Comparison of ENCODE assay signal across 15 cellular contexts in the genomic region with DNA sequence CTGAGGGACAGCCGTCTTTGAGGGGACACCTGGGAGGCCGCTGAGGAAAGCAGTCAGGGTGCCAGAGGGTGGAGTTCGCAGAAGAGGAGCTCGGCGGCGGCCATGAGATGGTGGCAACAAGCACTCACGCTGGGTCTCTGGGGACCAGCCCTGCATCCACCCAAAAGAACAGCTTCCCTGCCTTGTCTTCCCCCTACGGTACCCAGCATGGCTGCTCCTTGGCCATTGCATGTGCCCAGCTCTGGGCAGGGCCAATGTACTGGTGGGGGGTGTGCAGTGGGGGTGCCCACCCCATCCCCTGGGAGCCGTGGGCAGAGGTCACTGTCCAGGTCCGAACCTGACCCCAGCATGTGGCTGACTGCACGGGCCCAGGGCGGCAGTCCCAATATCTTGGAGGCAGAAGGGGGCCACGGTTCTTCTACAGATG. TPM values are rescaled to one million over a fixed set of nuclear protein-coding genes. Genes with fewer than 3 reads are reported as not detected.
DNase-seq lines count a peak whose midpoint lies in the region; ATAC-seq and TF ChIP-seq lines count a peak whose summit lies in the region.
"Had no signal": no experiment of that assay in that cellular context is flagged by ENCODE, and none has a peak within 500 bp of the region (broad histone marks: within the 10 kb centered on the region; RNA-seq: fewer than 3 reads in every experiment).

No MANE protein-coding gene starts in this region.

- no peaks in the 10 kb centered on the region for H3K27me3 Mint-ChIP-seq in activated naive CD4-positive, alpha-beta T cell treated with anti-CD3 and anti-CD28 coated beads, Interleukin-2, amount 10 ng/mL, durations not matched to agents 7 days and 5 days
- H3K27me3 Mint-ChIP-seq in activated CD4-positive, alpha-beta memory T cell treated with anti-CD3 and anti-CD28 coated beads, Interleukin-2, amount 10 ng/mL, durations not matched to agents 7 days and 5 days, result peaks cover under 1% of the 10 kb centered on the region

- no peak for ATAC-seq in upper lobe of right lung

- CTCF ChIA-PET in activated naive CD4-positive, alpha-beta T cell treated with anti-CD3 and anti-CD28 coated beads, Interleukin-2, amount 10 ng/mL, durations not matched to agents 7 days and 5 days (lab: Charles Lee), result no interaction called here
- CTCF ChIA-PET in activated CD4-positive, alpha-beta memory T cell treated with anti-CD3 and anti-CD28 coated beads, Interleukin-2, amount 10 ng/mL, durations not matched to agents 7 days and 5 days (lab: Charles Lee), result no interaction called here

- H3K4me1 ChIP-seq in esophagus muscularis mucosa, result peaks cover 36 to 51% (median 48%) of the 10 kb centered on the region in 4 donors
- peaks cover 31% of the 10 kb centered on the region for H3K4me1 ChIP-seq in muscle layer of colon (ENCODE audit: insufficient read depth, low read length)
- peaks cover 25% of the 10 kb centered on the region for H3K4me1 ChIP-seq in upper lobe of right lung

- POLR2A ChIA-PET in activated CD4-positive, alpha-beta memory T cell treated with anti-CD3 and anti-CD28 coated beads, Interleukin-2, amount 10 ng/mL, durations not matched to agents 7 days and 5 days (lab: Charles Lee), result no interaction called here

- no peaks in the 10 kb centered on the region for H3K27me3 ChIP-seq in esophagus muscularis mucosa
- H3K27me3 ChIP-seq in muscle layer of colon (ENCODE audit: control insufficient read depth in 1 of 2, insufficient read depth in 2 of 2, low read length in 2 of 2), result no peaks in the 10 kb centered on the region
- no peaks in the 10 kb centered on the region for H3K27me3 ChIP-seq in upper lobe of right lung

- TF ChIP-seq CTCF in esophagus muscularis mucosa (IDR thresholded peaks at IDR 0.05) (no peak), upper lobe of right lung (IDR thresholded peaks at IDR 0.05) (no peak)

- no peak for TF ChIP-seq POLR2A in esophagus muscularis mucosa (IDR thresholded peaks at IDR 0.05; ENCODE audit: low read depth)

- intact Hi-C loops in esophagus muscularis mucosa (cut with DNase I) (loop anchor here (5.0 kb wide), 1 partner anchor 45 kb away; a partner anchor contains a TSS), upper lobe of right lung (cut with DNase I) (no loop called here)

- H3K9me3 ChIP-seq in esophagus muscularis mucosa (no peaks in the 10 kb centered on the region), muscle layer of colon (ENCODE audit: low read length) (no peaks in the 10 kb centered on the region), upper lobe of right lung (no peaks in the 10 kb centered on the region)

- no peak overlapping the region for H3K9ac ChIP-seq in muscle layer of colon (ENCODE audit: low read length)

- H3K4me3 ChIP-seq in esophagus muscularis mucosa (no peak overlapping the region), muscle layer of colon (ENCODE audit: low read depth in 1 of 2, low read length in 2 of 2) (no peak overlapping the region), upper lobe of right lung (no peak overlapping the region)

- no peak overlapping the region for H3K4me3 Mint-ChIP-seq in activated naive CD4-positive, alpha-beta T cell treated with anti-CD3 and anti-CD28 coated beads, Interleukin-2, amount 10 ng/mL, durations not matched to agents 7 days and 5 days
- no peak overlapping the region for H3K4me3 Mint-ChIP-seq in activated CD4-positive, alpha-beta memory T cell treated with anti-CD3 and anti-CD28 coated beads, Interleukin-2, amount 10 ng/mL, durations not matched to agents 7 days and 5 days
- H3K4me3 Mint-ChIP-seq: dendritic cell treated with granulocyte-macrophage colony-stimulating factor and Interleukin-4, amounts not matched to agents 40 ng/mL and 50 ng/mL, for 4 days had no signal

- no peaks in the 10 kb centered on the region for H3K36me3 Mint-ChIP-seq in activated naive CD4-positive, alpha-beta T cell treated with anti-CD3 and anti-CD28 coated beads, Interleukin-2, amount 10 ng/mL, durations not matched to agents 7 days and 5 days
- no peaks in the 10 kb centered on the region for H3K36me3 Mint-ChIP-seq in activated CD4-positive, alpha-beta memory T cell treated with anti-CD3 and anti-CD28 coated beads, Interleukin-2, amount 10 ng/mL, durations not matched to agents 7 days and 5 days (ENCODE audit: low read depth)

- TF ChIP-seq EP300 in esophagus muscularis mucosa (IDR thresholded peaks at IDR 0.05), result no peak

- no peaks in the 10 kb centered on the region for H3K9me3 Mint-ChIP-seq in activated naive CD4-positive, alpha-beta T cell treated with anti-CD3 and anti-CD28 coated beads, Interleukin-2, amount 10 ng/mL, durations not matched to agents 7 days and 5 days
- H3K9me3 Mint-ChIP-seq in activated CD4-positive, alpha-beta memory T cell treated with anti-CD3 and anti-CD28 coated beads, Interleukin-2, amount 10 ng/mL, durations not matched to agents 7 days and 5 days, result no peaks in the 10 kb centered on the region
- H3K9me3 Mint-ChIP-seq: dendritic cell treated with granulocyte-macrophage colony-stimulating factor and Interleukin-4, amounts not matched to agents 40 ng/mL and 50 ng/mL, for 4 days had no signal

- WGBS in esophagus muscularis mucosa, result 86% methylated on average over 13 of the region's 13 CpGs

- no peaks in the 10 kb centered on the region for H3K4me1 Mint-ChIP-seq in activated naive CD4-positive, alpha-beta T cell treated with anti-CD3 and anti-CD28 coated beads, Interleukin-2, amount 10 ng/mL, durations not matched to agents 7 days and 5 days
- no peaks in the 10 kb centered on the region for H3K4me1 Mint-ChIP-seq in activated CD4-positive, alpha-beta memory T cell treated with anti-CD3 and anti-CD28 coated beads, Interleukin-2, amount 10 ng/mL, durations not matched to agents 7 days and 5 days

- H3K27ac Mint-ChIP-seq in activated naive CD4-positive, alpha-beta T cell treated with anti-CD3 and anti-CD28 coated beads, Interleukin-2, amount 10 ng/mL, durations not matched to agents 7 days and 5 days, result no peak overlapping the region
- no peak overlapping the region for H3K27ac Mint-ChIP-seq in activated CD4-positive, alpha-beta memory T cell treated with anti-CD3 and anti-CD28 coated beads, Interleukin-2, amount 10 ng/mL, durations not matched to agents 7 days and 5 days
- H3K27ac Mint-ChIP-seq: dendritic cell treated with granulocyte-macrophage colony-stimulating factor and Interleukin-4, amounts not matched to agents 40 ng/mL and 50 ng/mL, for 4 days had no signal

- peak; percentile 15 for DNase-seq in activated naive CD4-positive, alpha-beta T cell treated with anti-CD3 and anti-CD28 coated beads, Interleukin-2, amount 10 ng/mL, durations not matched to agents 7 days and 5 days
- no peak for DNase-seq in activated naive CD4-positive, alpha-beta T cell treated with anti-CD3 and anti-CD28 coated beads, Interleukin-2, amount 50 U/mL, for 16 hours
- DNase-seq in esophagus muscularis mucosa (ENCODE audit: extremely low spot score) (no peak), upper lobe of right lung (peak; percentile 62), GM19240 (ENCODE audit: insufficient read length, low spot score) (no peak), SW480 (ENCODE audit: low spot score) (no peak)
- DNase-seq in activated CD4-positive, alpha-beta memory T cell treated with anti-CD3 and anti-CD28 coated beads, Interleukin-2, amount 10 ng/mL, durations not matched to agents 7 days and 5 days, result no peak
- DNase-seq: ACHN; activated CD4-positive, CD25-positive, alpha-beta regulatory T cell; activated gamma-delta T cell treated with Interleukin-2 at 50 U/mL for 16 hours; KBM-7; mesendoderm had no signal

- peak overlapping the region; percentile 78 to 85 (median 81) for H3K27ac ChIP-seq in esophagus muscularis mucosa (replicated peaks in 1 of 4)
- H3K27ac ChIP-seq in muscle layer of colon (ENCODE audit: low read depth, low read length), result peak overlapping the region; percentile 57
- no peak overlapping the region for H3K27ac ChIP-seq in upper lobe of right lung
- H3K27ac ChIP-seq: HL-60 had no signal

- H3K36me3 ChIP-seq in esophagus muscularis mucosa (peaks cover 19 to 78% (median 52%) of the 10 kb centered on the region in 4 donors), muscle layer of colon (ENCODE audit: insufficient read depth, low read length) (peaks cover 44% of the 10 kb centered on the region), upper lobe of right lung (peaks cover 23% of the 10 kb centered on the region)

RNA-seq across cellular contexts. Expression of a gene that starts 42.3 kb away (rescaled TPM):
- total RNA-seq in esophagus muscularis mucosa (100 to 1,000 TPM in 1 of 4 donors, 10 to 100 TPM in 3; 59.6 to 119 (median 71.7) TPM), upper lobe of right lung (52.6 TPM)
- total RNA-seq in activated CD4-positive, alpha-beta memory T cell treated with anti-CD3 and anti-CD28 coated beads, Interleukin-2, amount 10 ng/mL, durations not matched to agents 7 days and 5 days, result 1 to 10 TPM; 1.6 to 1.7 TPM

Comparison
In these comparisons a context has a peak if more than half of its experiments do, and no peak if none do; other contexts are left out.
1. DNase-seq: peak in activated naive CD4-positive, alpha-beta T cell treated with anti-CD3 and anti-CD28 coated beads, Interleukin-2, amount 10 ng/mL, durations not matched to agents 7 days and 5 days (single experiment) and upper lobe of right lung (single experiment); none in activated naive CD4-positive, alpha-beta T cell treated with anti-CD3 and anti-CD28 coated beads, Interleukin-2, amount 50 U/mL, for 16 hours (single experiment), esophagus muscularis mucosa (single experiment), GM19240 (single experiment), activated CD4-positive, alpha-beta memory T cell treated with anti-CD3 and anti-CD28 coated beads, Interleukin-2, amount 10 ng/mL, durations not matched to agents 7 days and 5 days (single experiment) and SW480 (single experiment).
2. RNA of a gene that starts 42.3 kb away (total RNA-seq): 59.6 to 119 TPM in esophagus muscularis mucosa and 52.6 TPM in upper lobe of right lung (single experiment); 1.6 to 1.7 TPM in activated CD4-positive, alpha-beta memory T cell treated with anti-CD3 and anti-CD28 coated beads, Interleukin-2, amount 10 ng/mL, durations not matched to agents 7 days and 5 days; every median in the first group is over 10 times any median in the second.